In the genomic region with DNA sequence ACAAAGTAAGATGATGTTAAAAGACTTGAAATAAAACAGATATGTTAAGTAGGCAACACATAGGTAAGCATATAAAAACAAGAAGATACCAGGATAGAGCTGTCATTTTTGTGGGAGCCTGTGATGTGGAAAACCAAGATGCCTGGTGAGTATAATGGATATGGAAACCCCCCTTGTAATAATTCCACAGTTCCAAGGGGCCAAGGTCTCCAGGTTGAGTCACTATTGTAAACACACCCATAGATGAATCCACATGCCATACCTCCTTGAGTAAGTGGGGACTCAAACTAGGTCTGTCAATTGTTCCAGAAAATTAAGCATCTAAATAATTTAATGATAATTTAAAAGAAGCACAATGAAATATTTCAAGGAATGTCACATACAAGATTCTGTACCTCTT, we compare ENCODE assay signal across 22 cellular contexts. TPM values are rescaled to one million over a fixed set of nuclear protein-coding genes. Genes with fewer than 3 reads are reported as not detected.
DNase-seq lines count a peak whose midpoint lies in the region; TF ChIP-seq lines count a peak whose summit lies in the region.
"Had no signal": no experiment of that assay in that cellular context is flagged by ENCODE, and none has a peak within 500 bp of the region (broad histone marks: within the 10 kb centered on the region; RNA-seq: fewer than 3 reads in every experiment).

No MANE protein-coding gene starts in this region.

- no peak for TF ChIP-seq CTCF in A673 (conservative IDR thresholded peaks at IDR 0.05; ENCODE audit: low read depth, low read length)
- TF ChIP-seq CTCF in HEK293 (tag by site-specific recombination; IDR thresholded peaks at IDR 0.05): no peak
- no peak for TF ChIP-seq CTCF in mammary epithelial cell (conservative IDR thresholded peaks at IDR 0.05 in 1 of 2, IDR thresholded peaks at IDR 0.05 in 1 of 2; ENCODE audit: extremely low read depth in 1 of 2, insufficient read depth in 1 of 2, low read depth in 1 of 2, low read length in 2 of 2)
- TF ChIP-seq CTCF in GM10266 (IDR thresholded peaks at IDR 0.05; ENCODE audit: control insufficient read depth, insufficient read depth, low read depth, missing control alignments): no peak

- H4K91ac ChIP-seq in mesenchymal stem cell (ENCODE audit: low read length): no peak overlapping the region

- CTCF ChIA-PET in A673 (lab: Charles Lee) (no interaction called here), HEK293 (lab: Yijun Ruan, JAX) (interaction anchor here (0.7 kb wide), 1 partner anchor 1701 kb away, joined by 3 read pairs; no protein-coding TSS in a partner anchor), mammary epithelial cell (lab: Charles Lee; ENCODE audit: low non-redundant PET) (no interaction called here)

- no peak overlapping the region for H3K18ac ChIP-seq in mesenchymal stem cell (ENCODE audit: low read depth in 1 of 2, low read length in 2 of 2)

- intact Hi-C loops in A673 (cut with micrococcal nuclease; ENCODE audit: unreplicated experiment): no loop called here
- intact Hi-C loops in mammary epithelial cell (cut with micrococcal nuclease): no loop called here

- no peak overlapping the region for H3K4me2 ChIP-seq in mammary epithelial cell (ENCODE audit: insufficient read depth, low read depth, low read length)
- no peak overlapping the region for H3K4me2 ChIP-seq in mesenchymal stem cell (ENCODE audit: low read length, poor library complexity, severe bottlenecking)

- POLR2A ChIA-PET in A673 (lab: Charles Lee; ENCODE audit: low non-redundant PET) (no interaction called here), HEK293 (lab: Yijun Ruan, JAX) (no interaction called here)

- no peak overlapping the region for H2BK12ac ChIP-seq in mesenchymal stem cell (ENCODE audit: low read length in 2 of 2)

- no peak for DNase-seq in A673 (ENCODE audit: low spot score)
- peak; percentile 51 for DNase-seq in mammary epithelial cell
- DNase-seq in mesenchymal stem cell: peak; percentile 67
- DNase-seq in stimulated activated naive CD4-positive, alpha-beta T cell treated with Interleukin-2 at 50 U/mL for 16 hours (lab: John Stamatoyannopoulos, UW): no peak
- no peak for DNase-seq in effector CD4-positive, alpha-beta T cell
- no peak for DNase-seq in GM10266 (ENCODE audit: extremely low spot score)
- DNase-seq in stimulated activated CD4-positive, alpha-beta T cell treated with anti-CD3 and anti-CD28 coated beads, Interleukin-4, amount 100 ng/mL, for 1 hour: no peak
- DNase-seq: activated naive CD4-positive, alpha-beta T cell treated with anti-CD3 and anti-CD28 coated beads for 36 hours; activated T-cell treated with anti-CD3 and anti-CD28 coated beads, Interleukin-2, amount 50 U/mL, for 48 hours; amygdala; kidney; mesendoderm; naive thymus-derived CD8-positive, alpha-beta T cell; NCI-H146; NCI-H526; right cardiac atrium; SHP77 had no signal

- no peak overlapping the region for H2BK120ac ChIP-seq in mesenchymal stem cell (ENCODE audit: low read depth, low read length)

- BruUV-seq in A673 (replicated peaks; lab: Mats Ljungman, UMichigan): no TSS peak
- no TSS peak for BruUV-seq in mammary epithelial cell (replicated peaks; lab: Mats Ljungman, UMichigan)

- H3K27me3 ChIP-seq in A673 (replicated peaks; ENCODE audit: insufficient read depth, low read depth, low read length, poor library complexity): no peaks in the 10 kb centered on the region
- H3K27me3 ChIP-seq in mammary epithelial cell (ENCODE audit: insufficient read depth, low read length): no peaks in the 10 kb centered on the region
- no peaks in the 10 kb centered on the region for H3K27me3 ChIP-seq in mesenchymal stem cell (ENCODE audit: control insufficient read depth in 1 of 2, insufficient read depth in 1 of 2, low read length in 2 of 2)
- H3K27me3 ChIP-seq: suprapubic skin, vagina had no signal

- H3K4me3 ChIP-seq in A673 (ENCODE audit: low read depth, low read length, poor library complexity, severe bottlenecking): no peak overlapping the region
- H3K4me3 ChIP-seq in HEK293 (ENCODE audit: low read depth, low read length): no peak overlapping the region
- no peak overlapping the region for H3K4me3 ChIP-seq in mammary epithelial cell (replicated peaks in 1 of 3; ENCODE audit: insufficient read depth in 1 of 3, low read depth in 2 of 3, low read length in 3 of 3)
- H3K4me3 ChIP-seq in mesenchymal stem cell (ENCODE audit: insufficient read depth in 1 of 2, low read depth in 1 of 2, low read length in 2 of 2): no peak overlapping the region
- H3K4me3 ChIP-seq: suprapubic skin, vagina had no signal

- H3K27ac ChIP-seq in A673 (ENCODE audit: low read depth, low read length, poor library complexity, severe bottlenecking) (peak overlapping the region; percentile 53), HEK293 (ENCODE audit: extremely low read depth, low read depth, low read length) (no peak overlapping the region), mammary epithelial cell (ENCODE audit: insufficient read depth, low read depth, low read length) (peak overlapping the region; percentile 25), mesenchymal stem cell (ENCODE audit: low read length, poor library complexity, severe bottlenecking) (no peak overlapping the region)
- H3K27ac ChIP-seq: suprapubic skin, vagina had no signal

- H4K20me1 ChIP-seq in mammary epithelial cell (ENCODE audit: insufficient read depth, low read length): no peaks in the 10 kb centered on the region

- no peak overlapping the region for H4K8ac ChIP-seq in mesenchymal stem cell (ENCODE audit: low read length)

- H3K9ac ChIP-seq in mammary epithelial cell (ENCODE audit: insufficient read depth, low read length) (no peak overlapping the region), mesenchymal stem cell (ENCODE audit: low read length) (peak overlapping the region; percentile 73)

- peaks cover 98% of the 10 kb centered on the region for H3K4me1 ChIP-seq in A673 (ENCODE audit: insufficient read depth, low read length, poor library complexity, severe bottlenecking)
- no peaks in the 10 kb centered on the region for H3K4me1 ChIP-seq in HEK293 (ENCODE audit: control insufficient read depth, insufficient read depth, low read length)
- H3K4me1 ChIP-seq in mammary epithelial cell (ENCODE audit: insufficient read depth, low read length): no peaks in the 10 kb centered on the region
- H3K4me1 ChIP-seq in mesenchymal stem cell (ENCODE audit: control insufficient read depth, insufficient read depth, low read depth, low read length): peaks cover 10% of the 10 kb centered on the region

- H3K14ac ChIP-seq in mesenchymal stem cell (ENCODE audit: low read length in 2 of 2): no peak overlapping the region

- no peak overlapping the region for H3K23ac ChIP-seq in mesenchymal stem cell (ENCODE audit: low read length in 2 of 2)

- H2AFZ ChIP-seq in mammary epithelial cell (ENCODE audit: low read depth, low read length) (no peak overlapping the region), mesenchymal stem cell (ENCODE audit: low read depth, low read length) (no peak overlapping the region)

- no peak overlapping the region for H2AK5ac ChIP-seq in mesenchymal stem cell (ENCODE audit: low read length, severe bottlenecking)

- peaks cover 97% of the 10 kb centered on the region for H3K79me2 ChIP-seq in mammary epithelial cell (ENCODE audit: insufficient read depth, low read length)

- in situ Hi-C loops in mammary epithelial cell (cut with MboI; ENCODE audit: low sequenced_read_pairs in 2 of 2): loop anchor here in 1 of 2 donors (25.0 kb wide), 1 partner anchor 378 kb away; no protein-coding TSS in a partner anchor

- H2BK5ac ChIP-seq in mesenchymal stem cell (ENCODE audit: low read depth, low read length, poor library complexity, severe bottlenecking): no peak overlapping the region

- dilution Hi-C loops in mammary epithelial cell (cut with HindIII; ENCODE audit: low sequenced_read_pairs): no loop called here

- H2BK15ac ChIP-seq in mesenchymal stem cell (ENCODE audit: low read depth, poor library complexity, severe bottlenecking): no peak overlapping the region

- H3K9me3 ChIP-seq in A673 (ENCODE audit: low read depth, low read length, poor library complexity, severe bottlenecking): no peaks in the 10 kb centered on the region
- no peaks in the 10 kb centered on the region for H3K9me3 ChIP-seq in HEK293 (ENCODE audit: control insufficient read depth, insufficient read depth, low read depth, low read length)
- no peaks in the 10 kb centered on the region for H3K9me3 ChIP-seq in mammary epithelial cell (replicated peaks; ENCODE audit: insufficient read depth, low read length)
- no peaks in the 10 kb centered on the region for H3K9me3 ChIP-seq in mesenchymal stem cell (ENCODE audit: control insufficient read depth, low read length)
- H3K9me3 ChIP-seq: suprapubic skin, vagina had no signal

- H3K79me1 ChIP-seq in mesenchymal stem cell (replicated peaks; ENCODE audit: low read length, poor library complexity, severe bottlenecking): peaks cover 24% of the 10 kb centered on the region

- no peak overlapping the region for H3K4ac ChIP-seq in mesenchymal stem cell (ENCODE audit: low read depth in 1 of 2, low read length in 2 of 2)

- H3K36me3 ChIP-seq in A673 (ENCODE audit: insufficient read depth, low read length, poor library complexity, severe bottlenecking) (peaks cover 99% of the 10 kb centered on the region), HEK293 (ENCODE audit: control insufficient read depth in 2 of 2, insufficient read depth in 1 of 2, low read length in 2 of 2) (no peaks in the 10 kb centered on the region), mammary epithelial cell (ENCODE audit: insufficient read depth, low read length) (peaks cover 78% of the 10 kb centered on the region), mesenchymal stem cell (ENCODE audit: control insufficient read depth in 1 of 2, insufficient read depth in 2 of 2, low read depth in 1 of 2, low read length in 2 of 2) (peaks cover 21 to 95% of the 10 kb centered on the region in 2 experiments)

RNA-seq across cellular contexts. Expression of a gene that starts 15.9 kb away (rescaled TPM):
- total RNA-seq in A673 (2021): 1,757 and 2,074 TPM in 2 replicates
- total RNA-seq in mammary epithelial cell: 100 to 1,000 TPM; 485 to 894 TPM
- polyA plus RNA-seq in mammary epithelial cell: 1,604 TPM
- 2,169 TPM for polyA minus RNA-seq in mammary epithelial cell
- polyA plus RNA-seq in mesenchymal stem cell (2013, experiment 1 of 2): 281 TPM
- polyA plus RNA-seq in mesenchymal stem cell (2013, experiment 2 of 2): 300 TPM
- total RNA-seq: naive thymus-derived CD8-positive, alpha-beta T cell had no signal
- polyA plus RNA-seq: CD14-positive monocyte; naive thymus-derived CD8-positive, alpha-beta T cell had no signal

RNA-seq across cellular contexts. Expression of a gene that starts 41.2 kb away (rescaled TPM):
- 265 and 286 TPM in 2 replicates for total RNA-seq in A673 (2021)
- total RNA-seq in mammary epithelial cell: 100 to 1,000 TPM; 253 to 385 TPM
- 402 TPM for polyA plus RNA-seq in mammary epithelial cell
- polyA minus RNA-seq in mammary epithelial cell: 674 TPM
- 53.9 TPM for polyA plus RNA-seq in mesenchymal stem cell (2013, experiment 1 of 2)
- 58.7 TPM for polyA plus RNA-seq in mesenchymal stem cell (2013, experiment 2 of 2)
- total RNA-seq: activated naive CD4-positive, alpha-beta T cell treated with anti-CD3 and anti-CD28 coated beads for 36 hours; naive thymus-derived CD8-positive, alpha-beta T cell had no signal
- polyA plus RNA-seq: IgD-negative memory B cell; naive thymus-derived CD8-positive, alpha-beta T cell had no signal

Comparison
In these comparisons a context has a peak if more than half of its experiments do, and no peak if none do; other contexts are left out.
1. DNase-seq: peak in mammary epithelial cell (single experiment) and mesenchymal stem cell (single experiment); none in A673 (single experiment), stimulated activated naive CD4-positive, alpha-beta T cell treated with Interleukin-2 at 50 U/mL for 16 hours (single experiment), effector CD4-positive, alpha-beta T cell (single experiment), GM10266 (single experiment) and stimulated activated CD4-positive, alpha-beta T cell treated with anti-CD3 and anti-CD28 coated beads, Interleukin-4, amount 100 ng/mL, for 1 hour (single experiment).
2. H3K27ac ChIP-seq: peak in A673 (single experiment) and mammary epithelial cell (single experiment); none in HEK293 (single experiment) and mesenchymal stem cell (single experiment).